Comparison of ENCODE assay signal across 13 cellular contexts in genomic region chr16:50697421-50697715, GRCh38. TPM values are rescaled to one million over a fixed set of nuclear protein-coding genes. Genes with fewer than 3 reads are reported as not detected.
DNase-seq lines count a peak whose midpoint lies in the region; ATAC-seq, FAIRE-seq and TF ChIP-seq lines count a peak whose summit lies in the region.
"Had no signal": no experiment of that assay in that cellular context is flagged by ENCODE, and none has a peak within 500 bp of the region (broad histone marks: within the 10 kb centered on the region; RNA-seq: fewer than 3 reads in every experiment).

No MANE protein-coding gene starts in this region.

- peak overlapping the region; percentile 81 for H3K27ac Mint-ChIP-seq in activated CD4-positive, alpha-beta memory T cell treated with anti-CD3 and anti-CD28 coated beads, Interleukin-2, amount 10 ng/mL, durations not matched to agents 7 days and 5 days
- peak overlapping the region; percentile 95 to 99 (median 98) for H3K27ac Mint-ChIP-seq in immature natural killer cell

- POLR2A ChIA-PET in activated CD4-positive, alpha-beta memory T cell treated with anti-CD3 and anti-CD28 coated beads, Interleukin-2, amount 10 ng/mL, durations not matched to agents 7 days and 5 days (lab: Charles Lee) = interaction anchor here (0.8 to 8.1 kb wide), 5 partner anchors 12 to 47 kb away, joined by 3 to 164 read pairs (median 33); partner anchors contain the start of genes CYLD and SNX20
- POLR2A ChIA-PET in A673 (lab: Charles Lee; ENCODE audit: low non-redundant PET) = no interaction called here

- peaks cover 54% of the 10 kb centered on the region for H3K36me3 Mint-ChIP-seq in activated CD4-positive, alpha-beta memory T cell treated with anti-CD3 and anti-CD28 coated beads, Interleukin-2, amount 10 ng/mL, durations not matched to agents 7 days and 5 days (ENCODE audit: low read depth)
- peaks cover 0 to 3% (median 0%) of the 10 kb centered on the region in 3 donors for H3K36me3 Mint-ChIP-seq in immature natural killer cell

- no peaks in the 10 kb centered on the region for H3K9me3 ChIP-seq in A673 (ENCODE audit: low read depth, low read length, poor library complexity, severe bottlenecking)

- H3K4me1 Mint-ChIP-seq in activated CD4-positive, alpha-beta memory T cell treated with anti-CD3 and anti-CD28 coated beads, Interleukin-2, amount 10 ng/mL, durations not matched to agents 7 days and 5 days = peaks cover 82% of the 10 kb centered on the region
- peaks cover 51 to 72% of the 10 kb centered on the region in 2 donors for H3K4me1 Mint-ChIP-seq in immature natural killer cell

- no peaks in the 10 kb centered on the region for H3K36me3 ChIP-seq in A673 (ENCODE audit: insufficient read depth, low read length, poor library complexity, severe bottlenecking)

- BruUV-seq in A673 (replicated peaks; lab: Mats Ljungman, UMichigan) = no TSS peak

- peaks cover under 1% of the 10 kb centered on the region for H3K27me3 Mint-ChIP-seq in activated CD4-positive, alpha-beta memory T cell treated with anti-CD3 and anti-CD28 coated beads, Interleukin-2, amount 10 ng/mL, durations not matched to agents 7 days and 5 days
- H3K27me3 Mint-ChIP-seq in immature natural killer cell (ENCODE audit: low read depth in 3 of 3) = peaks cover 6 to 10% (median 6%) of the 10 kb centered on the region in 3 donors

- H3K4me1 ChIP-seq in A673 (ENCODE audit: insufficient read depth, low read length, poor library complexity, severe bottlenecking) = no peaks in the 10 kb centered on the region

- DNase-seq in activated CD4-positive, alpha-beta memory T cell treated with anti-CD3 and anti-CD28 coated beads, Interleukin-2, amount 10 ng/mL, durations not matched to agents 7 days and 5 days = no peak
- DNase-seq in immature natural killer cell (no peak), germinal center (ENCODE audit: low spot score) (no peak), A673 (ENCODE audit: low spot score) (no peak), HTR-8/SVneo (ENCODE audit: insufficient read length, low spot score) (no peak)
- DNase-seq: activated CD4-positive, CD25-positive, alpha-beta regulatory T cell treated with anti-CD3 and anti-CD28 coated beads, Interleukin-2, amount 50 U/mL, for 72 hours; NCI-H2029 had no signal

- H3K9me3 Mint-ChIP-seq in activated CD4-positive, alpha-beta memory T cell treated with anti-CD3 and anti-CD28 coated beads, Interleukin-2, amount 10 ng/mL, durations not matched to agents 7 days and 5 days = peaks cover 4% of the 10 kb centered on the region
- H3K9me3 Mint-ChIP-seq in immature natural killer cell = no peaks in the 10 kb centered on the region
- H3K9me3 Mint-ChIP-seq: neural crest cell had no signal

- TF ChIP-seq CTCF in GM12875 (IDR thresholded peaks at IDR 0.05; ENCODE audit: borderline replicate concordance, insufficient read depth, low read depth, low read length) (no peak), A673 (conservative IDR thresholded peaks at IDR 0.05; ENCODE audit: low read depth, low read length) (no peak)

- CTCF ChIA-PET in activated CD4-positive, alpha-beta memory T cell treated with anti-CD3 and anti-CD28 coated beads, Interleukin-2, amount 10 ng/mL, durations not matched to agents 7 days and 5 days (lab: Charles Lee) = interaction anchor here (0.5 to 3.2 kb wide), 10 partner anchors 10 to 823 kb away, joined by 3 to 23 read pairs (median 4); no protein-coding TSS in a partner anchor
- CTCF ChIA-PET in A673 (lab: Charles Lee) = no interaction called here

- intact Hi-C loops in A673 (cut with micrococcal nuclease; ENCODE audit: unreplicated experiment) = no loop called here

- H3K4me3 ChIP-seq in GM12875 (ENCODE audit: low read depth, low read length) = peak overlapping the region; percentile 3
- H3K4me3 ChIP-seq in skin epidermis = peak overlapping the region in 3 of 7 experiments; percentile 4 to 32 (median 13)
- no peak overlapping the region for H3K4me3 ChIP-seq in A673 (ENCODE audit: low read depth, low read length, poor library complexity, severe bottlenecking)

- no peak for FAIRE-seq in HTR-8/SVneo (lab: Jason Lieb, UNC)

- H3K27me3 ChIP-seq in A673 (replicated peaks; ENCODE audit: insufficient read depth, low read depth, low read length, poor library complexity) = peaks cover 20% of the 10 kb centered on the region

- peak overlapping the region; percentile 85 for H3K4me3 Mint-ChIP-seq in activated CD4-positive, alpha-beta memory T cell treated with anti-CD3 and anti-CD28 coated beads, Interleukin-2, amount 10 ng/mL, durations not matched to agents 7 days and 5 days
- H3K4me3 Mint-ChIP-seq in immature natural killer cell = peak overlapping the region; percentile 85 to 97 (median 94)
- H3K4me3 Mint-ChIP-seq: neural crest cell had no signal

- ATAC-seq in HG02759 (IDR thresholded peaks at IDR 0.05; ENCODE audit: unreplicated experiment) = no peak

- H3K27ac ChIP-seq in skin epidermis (peak overlapping the region; percentile 3 to 94 (median 83)), A673 (ENCODE audit: low read depth, low read length, poor library complexity, severe bottlenecking) (no peak overlapping the region)

RNA-seq across cellular contexts. Expression of gene NOD2, which starts 4.0 kb away (rescaled TPM):
- total RNA-seq in activated CD4-positive, alpha-beta memory T cell treated with anti-CD3 and anti-CD28 coated beads, Interleukin-2, amount 10 ng/mL, durations not matched to agents 7 days and 5 days = 10 to 100 TPM; 20.8 to 24.1 TPM
- 1 to 10 TPM in 1 of 3 donors, under 1 TPM in 1, not detected in 1; 0.76 to 1.5 TPM for polyA plus RNA-seq in immature natural killer cell
- not detected in 2 replicates for total RNA-seq in A673 (2021)

RNA-seq across cellular contexts. Expression of gene SNX20, which starts 16.3 kb away (rescaled TPM):
- 10 to 100 TPM; 94.7 to 97.7 TPM for total RNA-seq in activated CD4-positive, alpha-beta memory T cell treated with anti-CD3 and anti-CD28 coated beads, Interleukin-2, amount 10 ng/mL, durations not matched to agents 7 days and 5 days
- polyA plus RNA-seq in immature natural killer cell = 10 to 100 TPM; 28.7 to 74.9 (median 30.9) TPM
- total RNA-seq in A673 (2021) = not detected in 2 replicates
- total RNA-seq: bronchial epithelial cell, Daoy, neural crest cell had no signal

RNA-seq across cellular contexts. Expression of gene CYLD, which starts 44.5 kb away (rescaled TPM):
- total RNA-seq in activated CD4-positive, alpha-beta memory T cell treated with anti-CD3 and anti-CD28 coated beads, Interleukin-2, amount 10 ng/mL, durations not matched to agents 7 days and 5 days = 100 to 1,000 TPM; 235 to 254 TPM
- 100 to 1,000 TPM in 1 of 3 donors, 10 to 100 TPM in 2; 65.7 to 102 (median 66.1) TPM for polyA plus RNA-seq in immature natural killer cell
- total RNA-seq in A673 (2021) = 6.3 and 9.5 TPM in 2 replicates

Comparison
In these comparisons a context has a peak if more than half of its experiments do, and no peak if none do; other contexts are left out.
1. RNA of gene NOD2, which starts 4.0 kb away (total RNA-seq): 20.8 to 24.1 TPM in activated CD4-positive, alpha-beta memory T cell treated with anti-CD3 and anti-CD28 coated beads, Interleukin-2, amount 10 ng/mL, durations not matched to agents 7 days and 5 days; not detected in A673; every median in the first group is over 10 times any median in the second.
2. RNA of gene SNX20, which starts 16.3 kb away (total RNA-seq): 94.7 to 97.7 TPM in activated CD4-positive, alpha-beta memory T cell treated with anti-CD3 and anti-CD28 coated beads, Interleukin-2, amount 10 ng/mL, durations not matched to agents 7 days and 5 days; not detected in A673; every median in the first group is over 10 times any median in the second.
3. RNA of gene CYLD, which starts 44.5 kb away (total RNA-seq): 235 to 254 TPM in activated CD4-positive, alpha-beta memory T cell treated with anti-CD3 and anti-CD28 coated beads, Interleukin-2, amount 10 ng/mL, durations not matched to agents 7 days and 5 days; 6.3 to 9.5 TPM in A673; every median in the first group is over 10 times any median in the second.